19 cellular contexts compared by ENCODE assay signal in genomic region chr14:90511795-90512331, GRCh38.
DNase-seq lines count a peak whose midpoint lies in the region; ATAC-seq, FAIRE-seq and TF ChIP-seq lines count a peak whose summit lies in the region.
"Had no signal": no experiment of that assay in that cellular context is flagged by ENCODE, and none has a peak within 500 bp of the region (broad histone marks: within the 10 kb centered on the region; RNA-seq: fewer than 3 reads in every experiment).

No MANE protein-coding gene starts in this region.

- TF ChIP-seq EP300 in HepG2 (IDR thresholded peaks at IDR 0.05; ENCODE audit: low read depth in 2 of 2, low read length in 2 of 2) (no peak), HepG2 (CRISPR knock-in tag; IDR thresholded peaks at IDR 0.05; ENCODE audit: borderline replicate concordance) (no peak)

- FAIRE-seq in HepG2 (lab: Jason Lieb, UNC), result no peak
- FAIRE-seq: K562 had no signal

- H3K27ac Mint-ChIP-seq in WTC11, result no peak overlapping the region
- H3K27ac Mint-ChIP-seq: activated CD8-positive, alpha-beta T cell treated with anti-CD3 and anti-CD28 coated beads for 36 hours had no signal

- H3K4me3 ChIP-seq in HepG2 (replicated peaks in 1 of 3; ENCODE audit: insufficient read depth in 1 of 3, low read depth in 2 of 3, low read length in 3 of 3) (peak overlapping the region; percentile 14 to 56 (median 18); a peak in 3 of 6 replicates), right lobe of liver (no peak overlapping the region), muscle layer of duodenum (ENCODE audit: low read depth in 1 of 2, low read length in 2 of 2) (no peak overlapping the region)
- H3K4me3 ChIP-seq: HAP-1, K562 had no signal

- no peaks in the 10 kb centered on the region for H3K36me3 Mint-ChIP-seq in WTC11

- H3K4me2 ChIP-seq in HepG2 (ENCODE audit: low read depth, low read length), result peak overlapping the region; percentile 89

- CTCF ChIA-PET in HepG2 (lab: Yijun Ruan, JAX; ENCODE audit: low intra/inter-chr PET ratio, low total read pairs) (no interaction called here), WTC11 (lab: Charles Lee) (interaction anchor here (1.0 to 2.8 kb wide), 7 partner anchors 12 to 247 kb away, joined by 3 to 13 read pairs (median 4); no protein-coding TSS in a partner anchor)

- H3K9me3 Mint-ChIP-seq in WTC11, result no peaks in the 10 kb centered on the region
- H3K9me3 Mint-ChIP-seq: activated CD8-positive, alpha-beta T cell treated with anti-CD3 and anti-CD28 coated beads for 36 hours; stimulated activated naive CD8-positive, alpha-beta T cell treated with anti-CD3 and anti-CD28 coated beads, Interleukin-15, amount 100 ng/mL, for 72 hours had no signal

- peaks cover 46% of the 10 kb centered on the region for H3K4me1 Mint-ChIP-seq in WTC11

- intact Hi-C loops in HepG2 (cut with micrococcal nuclease; ENCODE audit: unreplicated experiment), result no loop called here
- intact Hi-C loops in right lobe of liver (cut with DNase I), result no loop called here

- no peaks in the 10 kb centered on the region for H3K79me2 ChIP-seq in HepG2 (ENCODE audit: insufficient read depth, low read length)

- no peak overlapping the region for H3K4me3 Mint-ChIP-seq in WTC11
- H3K4me3 Mint-ChIP-seq: activated CD8-positive, alpha-beta T cell treated with anti-CD3 and anti-CD28 coated beads for 36 hours; stimulated activated naive CD8-positive, alpha-beta T cell treated with anti-CD3 and anti-CD28 coated beads, Interleukin-15, amount 100 ng/mL, for 72 hours had no signal

- H3K27ac ChIP-seq in HepG2 (ENCODE audit: extremely low read length, insufficient read depth, low read length) (peak overlapping the region; percentile 83), right lobe of liver (no peak overlapping the region), muscle layer of duodenum (ENCODE audit: low read length) (peak overlapping the region; percentile 87)

- BruUV-seq in HepG2 (replicated peaks; lab: Mats Ljungman, UMichigan), result no TSS peak

- POLR2A ChIA-PET in HepG2 (lab: Yijun Ruan, JAX), result interaction anchor here (1.1 to 3.5 kb wide), 5 partner anchors 8 to 128 kb away, joined by 4 to 60 read pairs (median 17); partner anchors contain the start of gene CALM1
- POLR2A ChIA-PET in WTC11 (lab: Charles Lee), result no interaction called here

- H3K27me3 Mint-ChIP-seq in WTC11 (ENCODE audit: low read depth), result no peaks in the 10 kb centered on the region

- in situ Hi-C loops in HepG2 (cut with HindIII; ENCODE audit: extremely low pct_ligation_motif_present, low pct_unique_long_range_greater_than_20kb) (loop anchor here (10.0 kb wide), 1 partner anchor 207 kb away; no protein-coding TSS in a partner anchor), G401 (cut with HindIII; ENCODE audit: low sequenced_read_pairs) (no loop called here)

- H3K9me3 ChIP-seq in HepG2 (ENCODE audit: low read length) (no peaks in the 10 kb centered on the region), right lobe of liver (no peaks in the 10 kb centered on the region), muscle layer of duodenum (ENCODE audit: control insufficient read depth in 1 of 2, low read length in 2 of 2) (no peaks in the 10 kb centered on the region)
- H3K9me3 ChIP-seq: HAP-1 had no signal

- H3K36me3 ChIP-seq in HepG2 (replicated peaks in 1 of 2; ENCODE audit: control insufficient read depth in 1 of 2, insufficient read depth in 2 of 2, low read length in 2 of 2) (no peaks in the 10 kb centered on the region), right lobe of liver (no peaks in the 10 kb centered on the region), muscle layer of duodenum (ENCODE audit: control insufficient read depth in 1 of 2, insufficient read depth in 2 of 2, low read length in 2 of 2) (no peaks in the 10 kb centered on the region)
- H3K36me3 ChIP-seq: HAP-1 had no signal

- no peak overlapping the region for H2AFZ ChIP-seq in HepG2 (ENCODE audit: low read length)

- TF ChIP-seq CTCF in HepG2 (CRISPR knock-in tag; IDR thresholded peaks at IDR 0.05) (no peak), right lobe of liver (IDR thresholded peaks at IDR 0.05) (no peak), WTC11 (IDR thresholded peaks at IDR 0.05) (no peak)

- WGBS in HepG2 (ENCODE audit: low lambda C conversion rate), result 64% methylated on average over 7 of the region's 9 CpGs
- WGBS in right lobe of liver (ENCODE audit: insufficient coverage, low coverage, low lambda C conversion rate, missing lambda C conversion rate), result 61% methylated on average over 7 of the region's 9 CpGs

- H3K9ac ChIP-seq in HepG2 (ENCODE audit: insufficient read depth, low read depth, low read length), result peak overlapping the region; percentile 75

- no peak for TF ChIP-seq RAD21 in HepG2 (CRISPR knock-in tag; IDR thresholded peaks at IDR 0.05)

- TF ChIP-seq POLR2A in HepG2 (IDR thresholded peaks at IDR 0.05; ENCODE audit: insufficient read depth in 1 of 2, low read depth in 2 of 2, low read length in 2 of 2) (no peak), right lobe of liver (IDR thresholded peaks at IDR 0.05) (no peak)

- DNase-seq in HepG2 (ENCODE audit: low spot score) (no peak), right lobe of liver (no peak), WTC11 (ENCODE audit: low spot score) (no peak), G401 (ENCODE audit: low spot score) (no peak), T-helper 2 cell (no peak)
- no peak for DNase-seq in activated T-cell treated with anti-CD3 and anti-CD28 coated beads, Interleukin-2, amount 50 U/mL, for 48 hours
- DNase-seq: activated CD8-positive, alpha-beta T cell treated with anti-CD3 and anti-CD28 coated beads for 36 hours; activated effector memory CD4-positive, alpha-beta T cell treated with Interleukin-2 at 50 U/mL for 16 hours; aorta; dermis blood vessel endothelial cell; DMS79; mesendoderm; NCI-H187 treated with DMSO at 0.1 percent for 48 hours; NK-92 treated with Interleukin-12 subunit alpha and Interleukin-12 subunit beta, amount 100 ng/mL, for 24 hours; stimulated activated naive CD8-positive, alpha-beta T cell treated with anti-CD3 and anti-CD28 coated beads, Interleukin-15, amount 100 ng/mL, for 72 hours had no signal

- ATAC-seq in HepG2 (no peak), right lobe of liver (no peak), WTC11 (no peak), GM21447 (IDR thresholded peaks at IDR 0.05; ENCODE audit: unreplicated experiment) (no peak)
- ATAC-seq: activated CD8-positive, alpha-beta T cell treated with anti-CD3 and anti-CD28 coated beads for 36 hours; K562; stimulated activated naive CD8-positive, alpha-beta T cell treated with anti-CD3 and anti-CD28 coated beads, Interleukin-15, amount 100 ng/mL, for 72 hours had no signal

- peaks cover 79% of the 10 kb centered on the region for H3K4me1 ChIP-seq in HepG2 (ENCODE audit: insufficient read depth, low read length)
- no peaks in the 10 kb centered on the region for H3K4me1 ChIP-seq in right lobe of liver
- peaks cover 20 to 22% of the 10 kb centered on the region in 2 donors for H3K4me1 ChIP-seq in muscle layer of duodenum (ENCODE audit: control insufficient read depth in 1 of 2, insufficient read depth in 2 of 2, low read length in 2 of 2)
- H3K4me1 ChIP-seq: HAP-1 had no signal

- H3K27me3 ChIP-seq in HepG2 (ENCODE audit: control insufficient read depth in 1 of 2, insufficient read depth in 2 of 2, low read length in 2 of 2) (no peaks in the 10 kb centered on the region), right lobe of liver (no peaks in the 10 kb centered on the region), muscle layer of duodenum (ENCODE audit: low read depth, low read length) (no peaks in the 10 kb centered on the region)

- H4K20me1 ChIP-seq in HepG2 (ENCODE audit: insufficient read depth, low read length), result no peaks in the 10 kb centered on the region

TF ChIP-seq in HepG2, 621 proteins besides CTCF, POLR2A, EP300 and RAD21 (continues in another document):
- TF ChIP-seq ISX (CRISPR knock-in tag; conservative IDR thresholded peaks at IDR 0.05), result no peak
- no peak for TF ChIP-seq KLF13 (CRISPR knock-in tag; IDR thresholded peaks at IDR 0.05)
- no peak for TF ChIP-seq YEATS4 (CRISPR knock-in tag; IDR thresholded peaks at IDR 0.05; ENCODE audit: borderline replicate concordance)
- no peak for TF ChIP-seq TFDP1 (CRISPR knock-in tag; IDR thresholded peaks at IDR 0.05; ENCODE audit: borderline replicate concordance)
- no peak for TF ChIP-seq SNAI1 (CRISPR knock-in tag; IDR thresholded peaks at IDR 0.05; ENCODE audit: borderline replicate concordance)

TF ChIP-seq in WTC11, 78 proteins besides CTCF, POLR2A, EP300 and RAD21:
- no peak for TF ChIP-seq ZNF263 (CRISPR knock-in tag; IDR thresholded peaks at IDR 0.05; ENCODE audit: low read depth)
- TF ChIP-seq USF1 (CRISPR knock-in tag; IDR thresholded peaks at IDR 0.05), result peak; percentile 33; the same call in 1 of the 2 replicates
- peak; percentile 51 for TF ChIP-seq USF2 (CRISPR knock-in tag; IDR thresholded peaks at IDR 0.05)

Comparison
In these comparisons a context has a peak if more than half of its experiments do, and no peak if none do; other contexts are left out.
1. H3K27ac ChIP-seq: peak in HepG2 (single experiment) and muscle layer of duodenum (single experiment); none in right lobe of liver (0 of 3).
2. H3K4me3 ChIP-seq: peak in HepG2 (3 of 3); none in right lobe of liver (0 of 3) and muscle layer of duodenum (0 of 2).
3. Of the 50 proteins assayed by ChIP-seq in both HepG2 and WTC11: peak only in HepG2: none; only in WTC11: USF2; in both: none; in neither: 49.